Comparison of ENCODE assay signal across 1 cellular context in genomic region chr20:38446441-38447209, GRCh38.
A peak's percentile ranks its signal among the peaks of the same experiment; 100 is the strongest.
TF ChIP-seq lines count a peak whose summit lies in the region.

No MANE protein-coding gene starts in this region.

TF ChIP-seq in HepG2, 621 proteins besides CTCF, POLR2A, EP300 and RAD21 (continued from another document and continues in another):
- TF ChIP-seq, protein P1, sequence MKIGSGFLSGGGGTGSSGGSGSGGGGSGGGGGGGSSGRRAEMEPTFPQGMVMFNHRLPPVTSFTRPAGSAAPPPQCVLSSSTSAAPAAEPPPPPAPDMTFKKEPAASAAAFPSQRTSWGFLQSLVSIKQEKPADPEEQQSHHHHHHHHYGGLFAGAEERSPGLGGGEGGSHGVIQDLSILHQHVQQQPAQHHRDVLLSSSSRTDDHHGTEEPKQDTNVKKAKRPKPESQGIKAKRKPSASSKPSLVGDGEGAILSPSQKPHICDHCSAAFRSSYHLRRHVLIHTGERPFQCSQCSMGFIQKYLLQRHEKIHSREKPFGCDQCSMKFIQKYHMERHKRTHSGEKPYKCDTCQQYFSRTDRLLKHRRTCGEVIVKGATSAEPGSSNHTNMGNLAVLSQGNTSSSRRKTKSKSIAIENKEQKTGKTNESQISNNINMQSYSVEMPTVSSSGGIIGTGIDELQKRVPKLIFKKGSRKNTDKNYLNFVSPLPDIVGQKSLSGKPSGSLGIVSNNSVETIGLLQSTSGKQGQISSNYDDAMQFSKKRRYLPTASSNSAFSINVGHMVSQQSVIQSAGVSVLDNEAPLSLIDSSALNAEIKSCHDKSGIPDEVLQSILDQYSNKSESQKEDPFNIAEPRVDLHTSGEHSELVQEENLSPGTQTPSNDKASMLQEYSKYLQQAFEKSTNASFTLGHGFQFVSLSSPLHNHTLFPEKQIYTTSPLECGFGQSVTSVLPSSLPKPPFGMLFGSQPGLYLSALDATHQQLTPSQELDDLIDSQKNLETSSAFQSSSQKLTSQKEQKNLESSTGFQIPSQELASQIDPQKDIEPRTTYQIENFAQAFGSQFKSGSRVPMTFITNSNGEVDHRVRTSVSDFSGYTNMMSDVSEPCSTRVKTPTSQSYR (CRISPR knock-in tag; IDR thresholded peaks at IDR 0.05; ENCODE audit: borderline replicate concordance), result peak; percentile 47; the same call in 1 of the 2 replicates
- TF ChIP-seq ATF4 (CRISPR knock-in tag; IDR thresholded peaks at IDR 0.05), result peak in 1 of 2 experiments; percentile 83; a peak in 2 of 4 replicates
- TF ChIP-seq, protein P2, sequence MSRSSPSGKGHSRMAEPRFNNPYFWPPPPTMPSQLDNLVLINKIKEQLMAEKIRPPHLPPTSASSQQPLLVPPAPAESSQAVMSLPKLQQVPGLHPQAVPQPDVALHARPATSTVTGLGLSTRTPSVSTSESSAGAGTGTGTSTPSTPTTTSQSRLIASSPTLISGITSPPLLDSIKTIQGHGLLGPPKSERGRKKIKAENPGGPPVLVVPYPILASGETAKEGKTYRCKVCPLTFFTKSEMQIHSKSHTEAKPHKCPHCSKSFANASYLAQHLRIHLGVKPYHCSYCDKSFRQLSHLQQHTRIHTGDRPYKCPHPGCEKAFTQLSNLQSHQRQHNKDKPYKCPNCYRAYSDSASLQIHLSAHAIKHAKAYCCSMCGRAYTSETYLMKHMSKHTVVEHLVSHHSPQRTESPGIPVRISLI (CRISPR knock-in tag; IDR thresholded peaks at IDR 0.05; ENCODE audit: borderline replicate concordance), result peak; percentile 70
- peak; percentile 88; the same call in 1 of the 2 replicates for TF ChIP-seq RFXANK (CRISPR knock-in tag; IDR thresholded peaks at IDR 0.05)
- TF ChIP-seq ZGPAT (CRISPR knock-in tag; IDR thresholded peaks at IDR 0.05), result peak; percentile 100
- peak; percentile 95; the same call in 1 of the 2 replicates for TF ChIP-seq ZNF138 (CRISPR knock-in tag; IDR thresholded peaks at IDR 0.05; ENCODE audit: low read depth)
- peak; percentile 96 for TF ChIP-seq ZNF430 (CRISPR knock-in tag; IDR thresholded peaks at IDR 0.05)
- TF ChIP-seq, protein P3, sequence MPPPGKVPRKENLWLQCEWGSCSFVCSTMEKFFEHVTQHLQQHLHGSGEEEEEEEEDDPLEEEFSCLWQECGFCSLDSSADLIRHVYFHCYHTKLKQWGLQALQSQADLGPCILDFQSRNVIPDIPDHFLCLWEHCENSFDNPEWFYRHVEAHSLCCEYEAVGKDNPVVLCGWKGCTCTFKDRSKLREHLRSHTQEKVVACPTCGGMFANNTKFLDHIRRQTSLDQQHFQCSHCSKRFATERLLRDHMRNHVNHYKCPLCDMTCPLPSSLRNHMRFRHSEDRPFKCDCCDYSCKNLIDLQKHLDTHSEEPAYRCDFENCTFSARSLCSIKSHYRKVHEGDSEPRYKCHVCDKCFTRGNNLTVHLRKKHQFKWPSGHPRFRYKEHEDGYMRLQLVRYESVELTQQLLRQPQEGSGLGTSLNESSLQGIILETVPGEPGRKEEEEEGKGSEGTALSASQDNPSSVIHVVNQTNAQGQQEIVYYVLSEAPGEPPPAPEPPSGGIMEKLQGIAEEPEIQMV (CRISPR knock-in tag; IDR thresholded peaks at IDR 0.05; ENCODE audit: low read depth), result no peak
- TF ChIP-seq PHF5A (CRISPR knock-in tag; IDR thresholded peaks at IDR 0.05; ENCODE audit: low read depth, unreplicated experiment), result peak; percentile 96
- TF ChIP-seq, protein P4, sequence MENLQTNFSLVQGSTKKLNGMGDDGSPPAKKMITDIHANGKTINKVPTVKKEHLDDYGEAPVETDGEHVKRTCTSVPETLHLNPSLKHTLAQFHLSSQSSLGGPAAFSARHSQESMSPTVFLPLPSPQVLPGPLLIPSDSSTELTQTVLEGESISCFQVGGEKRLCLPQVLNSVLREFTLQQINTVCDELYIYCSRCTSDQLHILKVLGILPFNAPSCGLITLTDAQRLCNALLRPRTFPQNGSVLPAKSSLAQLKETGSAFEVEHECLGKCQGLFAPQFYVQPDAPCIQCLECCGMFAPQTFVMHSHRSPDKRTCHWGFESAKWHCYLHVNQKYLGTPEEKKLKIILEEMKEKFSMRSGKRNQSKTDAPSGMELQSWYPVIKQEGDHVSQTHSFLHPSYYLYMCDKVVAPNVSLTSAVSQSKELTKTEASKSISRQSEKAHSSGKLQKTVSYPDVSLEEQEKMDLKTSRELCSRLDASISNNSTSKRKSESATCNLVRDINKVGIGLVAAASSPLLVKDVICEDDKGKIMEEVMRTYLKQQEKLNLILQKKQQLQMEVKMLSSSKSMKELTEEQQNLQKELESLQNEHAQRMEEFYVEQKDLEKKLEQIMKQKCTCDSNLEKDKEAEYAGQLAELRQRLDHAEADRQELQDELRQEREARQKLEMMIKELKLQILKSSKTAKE (CRISPR knock-in tag; IDR thresholded peaks at IDR 0.05; ENCODE audit: borderline replicate concordance), result peak; percentile 73
- peak; percentile 94; the same call in 1 of the 2 replicates for TF ChIP-seq ZNF879 (CRISPR knock-in tag; IDR thresholded peaks at IDR 0.05)
- no peak; the same call in 1 of the 2 replicates for TF ChIP-seq NFIC (IDR thresholded peaks at IDR 0.05; ENCODE audit: low read length)
- TF ChIP-seq SNRNP70 (IDR thresholded peaks at IDR 0.05; ENCODE audit: low read depth, low read length), result no peak
- TF ChIP-seq ARNT (IDR thresholded peaks at IDR 0.05), result no peak
- TF ChIP-seq EZH2 (conservative IDR thresholded peaks at IDR 0.05; ENCODE audit: low read depth, low read length), result no peak
- TF ChIP-seq MED1 (CRISPR knock-in tag; IDR thresholded peaks at IDR 0.05), result peak; percentile 94
- peak; percentile 88 for TF ChIP-seq TEAD3 (CRISPR knock-in tag; optimal IDR thresholded peaks at IDR 0.05; ENCODE audit: borderline replicate concordance)
- TF ChIP-seq ATM (IDR thresholded peaks at IDR 0.05; ENCODE audit: borderline replicate concordance), result no peak
- peak; percentile 99 for TF ChIP-seq ZMAT3 (CRISPR knock-in tag; conservative IDR thresholded peaks at IDR 0.05)
- TF ChIP-seq CBX1 (IDR thresholded peaks at IDR 0.05; ENCODE audit: low read depth), result peak; percentile 99
- TF ChIP-seq, protein P5, sequence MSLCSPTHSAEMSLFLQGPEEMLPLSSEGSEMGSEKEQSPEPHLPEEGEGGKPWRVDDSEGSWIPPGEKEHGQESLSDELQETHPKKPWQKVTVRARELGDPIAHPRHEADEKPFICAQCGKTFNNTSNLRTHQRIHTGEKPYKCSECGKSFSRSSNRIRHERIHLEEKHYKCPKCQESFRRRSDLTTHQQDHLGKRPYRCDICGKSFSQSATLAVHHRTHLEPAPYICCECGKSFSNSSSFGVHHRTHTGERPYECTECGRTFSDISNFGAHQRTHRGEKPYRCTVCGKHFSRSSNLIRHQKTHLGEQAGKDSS (CRISPR knock-in tag; IDR thresholded peaks at IDR 0.05; ENCODE audit: borderline replicate concordance, low read depth), result peak; percentile 99
- peak; percentile 100 for TF ChIP-seq MIER3 (CRISPR knock-in tag; IDR thresholded peaks at IDR 0.05; ENCODE audit: borderline replicate concordance)
- TF ChIP-seq AGO1 (IDR thresholded peaks at IDR 0.05; ENCODE audit: low read depth, low read length, poor library complexity, severe bottlenecking), result peak; percentile 86
- peak; percentile 43; the same call in 1 of the 2 replicates for TF ChIP-seq CHD2 (IDR thresholded peaks at IDR 0.05; ENCODE audit: low read depth, low read length)
- no peak for TF ChIP-seq NONO (IDR thresholded peaks at IDR 0.05)
- TF ChIP-seq NONO (CRISPR knock-in tag; conservative IDR thresholded peaks at IDR 0.05), result peak; percentile 98
- TF ChIP-seq, protein P6, sequence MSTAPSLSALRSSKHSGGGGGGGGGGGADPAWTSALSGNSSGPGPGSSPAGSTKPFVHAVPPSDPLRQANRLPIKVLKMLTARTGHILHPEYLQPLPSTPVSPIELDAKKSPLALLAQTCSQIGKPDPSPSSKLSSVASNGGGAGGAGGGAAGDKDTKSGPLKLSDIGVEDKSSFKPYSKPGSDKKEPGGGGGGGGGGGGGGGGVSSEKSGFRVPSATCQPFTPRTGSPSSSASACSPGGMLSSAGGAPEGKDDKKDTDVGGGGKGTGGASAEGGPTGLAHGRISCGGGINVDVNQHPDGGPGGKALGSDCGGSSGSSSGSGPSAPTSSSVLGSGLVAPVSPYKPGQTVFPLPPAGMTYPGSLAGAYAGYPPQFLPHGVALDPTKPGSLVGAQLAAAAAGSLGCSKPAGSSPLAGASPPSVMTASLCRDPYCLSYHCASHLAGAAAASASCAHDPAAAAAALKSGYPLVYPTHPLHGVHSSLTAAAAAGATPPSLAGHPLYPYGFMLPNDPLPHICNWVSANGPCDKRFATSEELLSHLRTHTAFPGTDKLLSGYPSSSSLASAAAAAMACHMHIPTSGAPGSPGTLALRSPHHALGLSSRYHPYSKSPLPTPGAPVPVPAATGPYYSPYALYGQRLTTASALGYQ (CRISPR knock-in tag; IDR thresholded peaks at IDR 0.05), result peak; percentile 91
- TF ChIP-seq GLMP (CRISPR knock-in tag; IDR thresholded peaks at IDR 0.05; ENCODE audit: borderline replicate concordance), result peak; percentile 84; the same call in 1 of the 2 replicates
- TF ChIP-seq MED13 (CRISPR knock-in tag; IDR thresholded peaks at IDR 0.05), result peak; percentile 64; the same call in 1 of the 2 replicates
- TF ChIP-seq DPF2 (CRISPR knock-in tag; IDR thresholded peaks at IDR 0.05; ENCODE audit: borderline replicate concordance, low read depth), result no peak
- peak; percentile 88; the same call in 1 of the 2 replicates for TF ChIP-seq ZBTB42 (CRISPR knock-in tag; IDR thresholded peaks at IDR 0.05)
- peak; percentile 97 for TF ChIP-seq SALL1 (CRISPR knock-in tag; IDR thresholded peaks at IDR 0.05)
- peak; percentile 97 for TF ChIP-seq ARNT2 (CRISPR knock-in tag; IDR thresholded peaks at IDR 0.05; ENCODE audit: low read depth)
- peak; percentile 99 for TF ChIP-seq PAX8 (CRISPR knock-in tag; IDR thresholded peaks at IDR 0.05; ENCODE audit: borderline replicate concordance)
- TF ChIP-seq DNMT3B (CRISPR knock-in tag; conservative IDR thresholded peaks at IDR 0.05), result peak; percentile 99
- TF ChIP-seq, protein P7, sequence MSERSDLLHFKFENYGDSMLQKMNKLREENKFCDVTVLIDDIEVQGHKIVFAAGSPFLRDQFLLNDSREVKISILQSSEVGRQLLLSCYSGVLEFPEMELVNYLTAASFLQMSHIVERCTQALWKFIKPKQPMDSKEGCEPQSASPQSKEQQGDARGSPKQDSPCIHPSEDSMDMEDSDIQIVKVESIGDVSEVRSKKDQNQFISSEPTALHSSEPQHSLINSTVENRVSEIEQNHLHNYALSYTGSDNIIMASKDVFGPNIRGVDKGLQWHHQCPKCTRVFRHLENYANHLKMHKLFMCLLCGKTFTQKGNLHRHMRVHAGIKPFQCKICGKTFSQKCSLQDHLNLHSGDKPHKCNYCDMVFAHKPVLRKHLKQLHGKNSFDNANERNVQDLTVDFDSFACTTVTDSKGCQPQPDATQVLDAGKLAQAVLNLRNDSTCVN (CRISPR knock-in tag; IDR thresholded peaks at IDR 0.05; ENCODE audit: borderline replicate concordance), result peak; percentile 91
- TF ChIP-seq REXO4 (CRISPR knock-in tag; IDR thresholded peaks at IDR 0.05; ENCODE audit: borderline replicate concordance), result peak; percentile 85
- peak; percentile 100 for TF ChIP-seq SAP130 (CRISPR knock-in tag; IDR thresholded peaks at IDR 0.05; ENCODE audit: low read depth)
- TF ChIP-seq, protein P8, sequence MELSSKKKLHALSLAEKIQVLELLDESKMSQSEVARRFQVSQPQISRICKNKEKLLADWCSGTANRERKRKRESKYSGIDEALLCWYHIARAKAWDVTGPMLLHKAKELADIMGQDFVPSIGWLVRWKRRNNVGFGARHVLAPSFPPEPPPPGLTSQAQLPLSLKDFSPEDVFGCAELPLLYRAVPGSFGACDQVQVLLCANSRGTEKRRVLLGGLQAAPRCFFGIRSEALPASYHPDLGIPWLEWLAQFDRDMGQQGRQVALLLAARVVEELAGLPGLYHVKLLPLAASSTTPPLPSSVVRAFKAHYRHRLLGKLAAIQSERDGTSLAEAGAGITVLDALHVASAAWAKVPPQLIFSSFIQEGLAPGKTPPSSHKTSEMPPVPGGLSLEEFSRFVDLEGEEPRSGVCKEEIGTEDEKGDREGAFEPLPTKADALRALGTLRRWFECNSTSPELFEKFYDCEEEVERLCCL (CRISPR knock-in tag; IDR thresholded peaks at IDR 0.05; ENCODE audit: borderline replicate concordance), result peak; percentile 98
- TF ChIP-seq, protein P9, sequence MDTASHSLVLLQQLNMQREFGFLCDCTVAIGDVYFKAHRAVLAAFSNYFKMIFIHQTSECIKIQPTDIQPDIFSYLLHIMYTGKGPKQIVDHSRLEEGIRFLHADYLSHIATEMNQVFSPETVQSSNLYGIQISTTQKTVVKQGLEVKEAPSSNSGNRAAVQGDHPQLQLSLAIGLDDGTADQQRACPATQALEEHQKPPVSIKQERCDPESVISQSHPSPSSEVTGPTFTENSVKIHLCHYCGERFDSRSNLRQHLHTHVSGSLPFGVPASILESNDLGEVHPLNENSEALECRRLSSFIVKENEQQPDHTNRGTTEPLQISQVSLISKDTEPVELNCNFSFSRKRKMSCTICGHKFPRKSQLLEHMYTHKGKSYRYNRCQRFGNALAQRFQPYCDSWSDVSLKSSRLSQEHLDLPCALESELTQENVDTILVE (CRISPR knock-in tag; IDR thresholded peaks at IDR 0.05), result peak; percentile 99
- TF ChIP-seq KDM5A (IDR thresholded peaks at IDR 0.05; ENCODE audit: borderline replicate concordance, low read length), result peak; percentile 91
- no peak for TF ChIP-seq ZNF382 (CRISPR knock-in tag; IDR thresholded peaks at IDR 0.05; ENCODE audit: borderline replicate concordance)
- peak; percentile 74; the same call in 1 of the 2 replicates for TF ChIP-seq ZNF296 (CRISPR knock-in tag; conservative IDR thresholded peaks at IDR 0.05)
